Comparison of ENCODE assay signal across 2 cellular contexts in genomic region chr15:89802986-89803820, GRCh38.
TF ChIP-seq lines count a peak whose summit lies in the region.

No MANE protein-coding gene starts in this region.

TF ChIP-seq in IMR-90, 13 proteins besides CTCF, POLR2A, EP300 and RAD21:
- TF ChIP-seq RCOR1 (IDR thresholded peaks at IDR 0.05; ENCODE audit: insufficient replicate concordance, low read length) (no peak), CHD1 (IDR thresholded peaks at IDR 0.05; ENCODE audit: low read depth, low read length) (no peak), BHLHE40 (IDR thresholded peaks at IDR 0.05; ENCODE audit: low read depth, low read length) (no peak), USF2 (IDR thresholded peaks at IDR 0.05; ENCODE audit: low read depth, low read length) (no peak), CEBPB (IDR thresholded peaks at IDR 0.05; ENCODE audit: low read depth, low read length) (no peak), FOS (IDR thresholded peaks at IDR 0.05; ENCODE audit: low read depth, low read length) (no peak), RFX5 (IDR thresholded peaks at IDR 0.05; ENCODE audit: low read depth, low read length) (no peak), NFE2L2 (IDR thresholded peaks at IDR 0.05; ENCODE audit: low read depth, low read length) (no peak), SMC3 (IDR thresholded peaks at IDR 0.05; ENCODE audit: low read depth, low read length) (no peak), MXI1 (IDR thresholded peaks at IDR 0.05; ENCODE audit: borderline replicate concordance, low read depth, low read length) (no peak), ELK1 (IDR thresholded peaks at IDR 0.05; ENCODE audit: borderline replicate concordance, low read depth, low read length) (no peak), MAFK (IDR thresholded peaks at IDR 0.05; ENCODE audit: low read depth, low read length) (no peak), MAZ (IDR thresholded peaks at IDR 0.05; ENCODE audit: borderline replicate concordance, low read depth, low read length) (no peak)

TF ChIP-seq in HepG2, 621 proteins besides CTCF, POLR2A, EP300 and RAD21:
- peak; percentile 7 for TF ChIP-seq AGO2 (optimal IDR thresholded peaks at IDR 0.05; ENCODE audit: low read depth, low read length)
- no peak for TF ChIP-seq HMGA1 (CRISPR knock-in tag; conservative IDR thresholded peaks at IDR 0.05)
- TF ChIP-seq RBFOX2 (IDR thresholded peaks at IDR 0.05; ENCODE audit: low read depth, low read length) = peak; percentile 51
- TF ChIP-seq AGO1 (IDR thresholded peaks at IDR 0.05; ENCODE audit: low read depth, low read length, poor library complexity, severe bottlenecking) = peak; percentile 17
- TF ChIP-seq ZNF879 (CRISPR knock-in tag; IDR thresholded peaks at IDR 0.05) = no peak
- TF ChIP-seq FOXJ3 (CRISPR knock-in tag; IDR thresholded peaks at IDR 0.05; ENCODE audit: borderline replicate concordance) = no peak
- no peak for TF ChIP-seq REPIN1 (CRISPR knock-in tag; IDR thresholded peaks at IDR 0.05; ENCODE audit: borderline replicate concordance, low read depth)
- no peak for TF ChIP-seq NR0B2 (CRISPR knock-in tag; IDR thresholded peaks at IDR 0.05)
- no peak for TF ChIP-seq ZIK1 (CRISPR knock-in tag; IDR thresholded peaks at IDR 0.05; ENCODE audit: borderline replicate concordance, low read depth)
- no peak for TF ChIP-seq ZNF792 (CRISPR knock-in tag; IDR thresholded peaks at IDR 0.05)
- no peak for TF ChIP-seq ZNF557 (CRISPR knock-in tag; IDR thresholded peaks at IDR 0.05)
